In genomic region chr15:57647071-57647790, GRCh38 we compare ENCODE assay signal across 24 cellular contexts. TPM values are rescaled to one million over a fixed set of nuclear protein-coding genes. Genes with fewer than 3 reads are reported as not detected.
DNase-seq lines count a peak whose midpoint lies in the region; ATAC-seq and TF ChIP-seq lines count a peak whose summit lies in the region.
"Had no signal": no experiment of that assay in that cellular context is flagged by ENCODE, and none has a peak within 500 bp of the region (broad histone marks: within the 10 kb centered on the region; RNA-seq: fewer than 3 reads in every experiment).

No MANE protein-coding gene starts in this region.

- TF ChIP-seq CTCF in VCaP (conservative IDR thresholded peaks at IDR 0.05), result no peak
- no peak for TF ChIP-seq CTCF in H9 (conservative IDR thresholded peaks at IDR 0.05)
- no peak for TF ChIP-seq CTCF in ascending aorta (IDR thresholded peaks at IDR 0.05)

- H2BK120ac ChIP-seq in H9 (ENCODE audit: low read depth, low read length, poor library complexity, severe bottlenecking), result no peak overlapping the region

- H3K79me2 ChIP-seq in H9 (ENCODE audit: insufficient read depth, low read length), result no peaks in the 10 kb centered on the region

- no peak overlapping the region for H4K91ac ChIP-seq in H9 (ENCODE audit: insufficient read length, low read depth, low read length)

- H3K9me3 ChIP-seq in H9 (ENCODE audit: control insufficient read depth, low read depth, low read length) (no peaks in the 10 kb centered on the region), ascending aorta (no peaks in the 10 kb centered on the region)
- H3K9me3 ChIP-seq: psoas muscle had no signal

- no peaks in the 10 kb centered on the region for H4K20me1 ChIP-seq in H9 (ENCODE audit: control insufficient read depth, insufficient read depth, insufficient read length)

- H3K23ac ChIP-seq in H9 (ENCODE audit: insufficient read length, low read depth, low read length), result no peak overlapping the region

- H2BK12ac ChIP-seq in H9 (ENCODE audit: insufficient read length, low read depth, low read length), result no peak overlapping the region

- no peak overlapping the region for H3K4me2 ChIP-seq in H9 (ENCODE audit: insufficient read depth, insufficient read length, low read length)

- H3K27ac ChIP-seq in VCaP (peak overlapping the region; percentile 50), H9 (ENCODE audit: insufficient read length, low read depth, low read length) (no peak overlapping the region), ascending aorta (no peak overlapping the region)

- H3K18ac ChIP-seq in H9 (ENCODE audit: insufficient read length, low read depth, low read length), result no peak overlapping the region

- H3K27me3 Mint-ChIP-seq in H9 (ENCODE audit: low read depth), result peaks cover 15% of the 10 kb centered on the region

- H3K36me3 Mint-ChIP-seq in H9 (ENCODE audit: insufficient read depth in 1 of 3, low read depth in 3 of 3), result no peaks in the 10 kb centered on the region
- H3K36me3 Mint-ChIP-seq: CD14-positive monocyte; natural killer cell treated with Interleukin-12 subunit alpha and Interleukin-12 subunit beta and Interleukin-15 and Interleukin-18, amount 100 ng/mL, for 72 hours; T-cell had no signal

- H2AK5ac ChIP-seq in H9 (ENCODE audit: insufficient read length, low read length), result no peak overlapping the region

- no CpG with 5 or more reads among the region's 6 CpGs for WGBS in H9 (ENCODE audit: extremely low coverage, insufficient read length, low lambda C conversion rate)

- no peaks in the 10 kb centered on the region for H3K27me3 ChIP-seq in H9 (ENCODE audit: insufficient read depth, low read length)
- no peaks in the 10 kb centered on the region for H3K27me3 ChIP-seq in ascending aorta

- no peak overlapping the region for H3K4ac ChIP-seq in H9 (ENCODE audit: low read depth, low read length)

- H4K8ac ChIP-seq in H9 (replicated peaks; ENCODE audit: insufficient read length, low read depth, low read length), result no peak overlapping the region

- no peak overlapping the region for H3T11ph ChIP-seq in H9 (ENCODE audit: low read length)

- intact Hi-C loops in left ventricle myocardium superior (cut with micrococcal nuclease) (no loop called here), ascending aorta (cut with DNase I) (no loop called here)

- no peaks in the 10 kb centered on the region for H3K79me1 ChIP-seq in H9 (ENCODE audit: insufficient read depth, low read depth, low read length, poor library complexity, severe bottlenecking)

- no peak overlapping the region for H3K14ac ChIP-seq in H9 (ENCODE audit: insufficient read depth, low read length)

- no peak overlapping the region for H2AFZ ChIP-seq in H9 (ENCODE audit: low read length)

- no peaks in the 10 kb centered on the region for H3K9me3 Mint-ChIP-seq in H9
- H3K9me3 Mint-ChIP-seq: natural killer cell treated with Interleukin-12 subunit alpha and Interleukin-12 subunit beta and Interleukin-15 and Interleukin-18, amount 100 ng/mL, for 72 hours; T-cell had no signal

- no peak overlapping the region for H3K27ac Mint-ChIP-seq in H9
- H3K27ac Mint-ChIP-seq: CD14-positive monocyte; natural killer cell treated with Interleukin-12 subunit alpha and Interleukin-12 subunit beta and Interleukin-15 and Interleukin-18, amount 100 ng/mL, for 72 hours; T-cell had no signal

- H2BK15ac ChIP-seq in H9 (ENCODE audit: low read depth, low read length), result no peak overlapping the region

- H3K4me1 ChIP-seq in H9 (ENCODE audit: insufficient read depth, low read length) (no peaks in the 10 kb centered on the region), ascending aorta (no peaks in the 10 kb centered on the region)

- H3K56ac ChIP-seq in H9 (ENCODE audit: insufficient read length, low read depth, low read length), result no peak overlapping the region

- H2BK5ac ChIP-seq in H9 (ENCODE audit: insufficient read length, low read length), result no peak overlapping the region

- H3K23me2 ChIP-seq in H9 (ENCODE audit: insufficient read length, low read depth, low read length, poor library complexity, severe bottlenecking), result no peaks in the 10 kb centered on the region

- H3K4me1 Mint-ChIP-seq in H9, result peaks cover 0 to 2% of the 10 kb centered on the region in 2 experiments; a peak in 1 of 4 replicates
- H3K4me1 Mint-ChIP-seq: CD14-positive monocyte, T-cell had no signal

- no peak overlapping the region for H2BK20ac ChIP-seq in H9 (ENCODE audit: low read depth, low read length, poor library complexity, severe bottlenecking)

- no peak overlapping the region for H4K5ac ChIP-seq in H9 (ENCODE audit: insufficient read length, low read depth, low read length)

- no peak overlapping the region for H3K4me3 Mint-ChIP-seq in H9
- H3K4me3 Mint-ChIP-seq: CD14-positive monocyte; natural killer cell treated with Interleukin-12 subunit alpha and Interleukin-12 subunit beta and Interleukin-15 and Interleukin-18, amount 100 ng/mL, for 72 hours; T-cell had no signal

- H3K4me3 ChIP-seq in ascending aorta, result no peak overlapping the region
- H3K4me3 ChIP-seq: psoas muscle had no signal

- peak; percentile 80 for ATAC-seq in GM18868 (IDR thresholded peaks at IDR 0.05; ENCODE audit: unreplicated experiment)
- peak; percentile 32 for ATAC-seq in left ventricle myocardium superior
- ATAC-seq in HG02840 (IDR thresholded peaks at IDR 0.05; ENCODE audit: low FRiP score, unreplicated experiment), result no peak
- ATAC-seq: natural killer cell treated with Interleukin-12 subunit alpha and Interleukin-12 subunit beta and Interleukin-15 and Interleukin-18, amount 100 ng/mL, for 72 hours; T-cell had no signal

- H3K9ac ChIP-seq in H9 (ENCODE audit: extremely low read depth, insufficient read length, low read length), result no peak overlapping the region

- DNase-seq in left ventricle myocardium superior (no peak), pulmonary artery endothelial cell (ENCODE audit: low read depth, low spot score) (peak; percentile 8), H9 (no peak), ascending aorta (ENCODE audit: low spot score in 2 of 2) (no peak), HUDEP-2 (lab: John Stamatoyannopoulos, UW; ENCODE audit: unreplicated experiment in 76 of 76) (no peak)
- DNase-seq: ACHN; activated CD4-positive, alpha-beta T cell treated with anti-CD3 and anti-CD28 coated beads for 48 hours; activated effector memory CD4-positive, alpha-beta T cell treated with anti-CD3 and anti-CD28 coated beads, Interleukin-2, amount 50 U/mL, for 16 hours; central memory CD4-positive, alpha-beta T cell; DMS153; glutamatergic neuron; mesenchymal stem cell; NCI-H1105; NCI-H2107; NCI-H524; SIG-M5; stimulated activated CD8-positive, alpha-beta memory T cell treated with anti-CD3 and anti-CD28 coated beads, Interleukin-4, amount 100 ng/mL, for 48 hours; T-cell had no signal

- H3K36me3 ChIP-seq in ascending aorta, result no peaks in the 10 kb centered on the region

RNA-seq across cellular contexts. Expression of gene MYZAP, which starts 55.5 kb away (rescaled TPM):
- total RNA-seq in left ventricle myocardium superior (930 TPM), pulmonary artery endothelial cell (4.5 and 7.4 TPM in 2 replicates), H9 (2021) (0.63 and 0.72 TPM in 2 replicates), ascending aorta (7.6 TPM)
- total RNA-seq: natural killer cell treated with Interleukin-12 subunit alpha and Interleukin-12 subunit beta and Interleukin-15 and Interleukin-18, amount 100 ng/mL, for 72 hours had no signal

RNA-seq across cellular contexts. Expression of gene POLR2M, which starts 59.3 kb away (rescaled TPM):
- total RNA-seq in left ventricle myocardium superior (42.2 TPM), pulmonary artery endothelial cell (176 and 469 TPM in 2 replicates), H9 (2021) (59.8 and 67.3 TPM in 2 replicates), ascending aorta (24.9 TPM)

Comparison
In these comparisons a context has a peak if more than half of its experiments do, and no peak if none do; other contexts are left out.
1. RNA of gene MYZAP, which starts 55.5 kb away (total RNA-seq): 930 TPM in left ventricle myocardium superior (single experiment); 7.6 TPM in ascending aorta (single experiment), 4.5 to 7.4 TPM in pulmonary artery endothelial cell and 0.63 to 0.72 TPM in H9; every median in the first group is over 100 times any median in the second.